Comparison of ENCODE assay signal across 1 cellular context in genomic region chr2:219570194-219570923, GRCh38.
TF ChIP-seq lines count a peak whose summit lies in the region.

No MANE protein-coding gene starts in this region.

TF ChIP-seq in WTC11, 78 proteins besides CTCF, POLR2A, EP300 and RAD21 (continued from another document):
- TF ChIP-seq USF1 (CRISPR knock-in tag; IDR thresholded peaks at IDR 0.05) = peak; percentile 16; the same call in 1 of the 2 replicates
- peak; percentile 37; the same call in 1 of the 2 replicates for TF ChIP-seq ZBTB43 (CRISPR knock-in tag; IDR thresholded peaks at IDR 0.05)
- 0 out of 2 replicates have a peak, but pooled peaks have one; percentile 50 for TF ChIP-seq CREM (CRISPR knock-in tag; IDR thresholded peaks at IDR 0.05)
- TF ChIP-seq E2F5 (CRISPR knock-in tag; IDR thresholded peaks at IDR 0.05) = peak; percentile 79; the same call in 1 of the 2 replicates
- peak; percentile 59; the same call in 1 of the 2 replicates for TF ChIP-seq ZNF281 (CRISPR knock-in tag; IDR thresholded peaks at IDR 0.05)
- no peak for TF ChIP-seq FOXP4 (CRISPR knock-in tag; IDR thresholded peaks at IDR 0.05)
- TF ChIP-seq FOXP1 (CRISPR knock-in tag; IDR thresholded peaks at IDR 0.05; ENCODE audit: borderline replicate concordance) = peak; percentile 92
- TF ChIP-seq NR2C2 (CRISPR knock-in tag; IDR thresholded peaks at IDR 0.05) = no peak; the same call in 1 of the 2 replicates
- TF ChIP-seq USF2 (CRISPR knock-in tag; IDR thresholded peaks at IDR 0.05) = peak; percentile 8
- peak; percentile 47; the same call in 1 of the 2 replicates for TF ChIP-seq ZNF138 (CRISPR knock-in tag; conservative IDR thresholded peaks at IDR 0.05)
- TF ChIP-seq JAZF1 (CRISPR knock-in tag; IDR thresholded peaks at IDR 0.05) = no peak
- peak; percentile 68 for TF ChIP-seq HMGXB4 (CRISPR knock-in tag; IDR thresholded peaks at IDR 0.05)
- TF ChIP-seq NFE2L1 (CRISPR knock-in tag; IDR thresholded peaks at IDR 0.05) = peak; percentile 55; the same call in 1 of the 2 replicates
- 0 out of 2 replicates have a peak, but pooled peaks have one; percentile 34 for TF ChIP-seq ESRRA (CRISPR knock-in tag; IDR thresholded peaks at IDR 0.05; ENCODE audit: borderline replicate concordance)
- TF ChIP-seq MLX (CRISPR knock-in tag; IDR thresholded peaks at IDR 0.05) = 0 out of 2 replicates have a peak, but pooled peaks have one; percentile 63
- peak; percentile 62; the same call in 1 of the 2 replicates for TF ChIP-seq E2F1 (CRISPR knock-in tag; IDR thresholded peaks at IDR 0.05)
- no peak; the same call in none of the 2 replicates for TF ChIP-seq TEAD1 (CRISPR knock-in tag; IDR thresholded peaks at IDR 0.05)
- TF ChIP-seq TCF7 (CRISPR knock-in tag; IDR thresholded peaks at IDR 0.05; ENCODE audit: low read depth) = peak; percentile 83; the same call in 1 of the 2 replicates
- TF ChIP-seq MAX (CRISPR knock-in tag; IDR thresholded peaks at IDR 0.05) = peak; percentile 90
- peak; percentile 17; the same call in 1 of the 2 replicates for TF ChIP-seq TP53 (CRISPR knock-in tag; IDR thresholded peaks at IDR 0.05)
- TF ChIP-seq AFF4 (CRISPR knock-in tag; IDR thresholded peaks at IDR 0.05; ENCODE audit: borderline replicate concordance) = peak; percentile 34; the same call in 1 of the 2 replicates
- 0 out of 2 replicates have a peak, but pooled peaks have one; percentile 52 for TF ChIP-seq SP1 (CRISPR knock-in tag; conservative IDR thresholded peaks at IDR 0.05)
- TF ChIP-seq ZNF425 (CRISPR knock-in tag; conservative IDR thresholded peaks at IDR 0.05) = no peak
- 0 out of 2 replicates have a peak, but pooled peaks have one; percentile 35 for TF ChIP-seq FOXK1 (CRISPR knock-in tag; IDR thresholded peaks at IDR 0.05)
